8 cellular contexts compared by ENCODE assay signal in genomic region chr6:138403801-138404665, GRCh38. TPM values are rescaled to one million over a fixed set of nuclear protein-coding genes. Genes with fewer than 3 reads are reported as not detected.
DNase-seq lines count a peak whose midpoint lies in the region; ATAC-seq and TF ChIP-seq lines count a peak whose summit lies in the region.

Gene HEBP2 (plus strand): TSS chr6:138404223. CDS start chr6:138404496, 273 bp downstream.

- 0 to 2% methylated on average over 37 to 91 of the region's 92 CpGs for WGBS in endodermal cell (ENCODE audit: insufficient coverage in 1 of 2, insufficient read length in 1 of 2), 2 experiments

- peak within 1 kb of the TSS; percentile 90 for H3K27ac ChIP-seq in HUES48 (ENCODE audit: low read depth, low read length)
- H3K27ac ChIP-seq in endodermal cell (ENCODE audit: low read depth, low read length): peak within 1 kb of the TSS; percentile 5

- ATAC-seq in GM21381 (IDR thresholded peaks at IDR 0.05; ENCODE audit: unreplicated experiment): peak; percentile 88
- peak; percentile 94 for ATAC-seq in activated CD8-positive, alpha-beta memory T cell treated with anti-CD3 and anti-CD28 coated beads, Interleukin-2, amount 10 ng/mL, durations not matched to agents 7 days and 5 days

- H3K4me1 ChIP-seq in HUES48 (ENCODE audit: control insufficient read depth, insufficient read depth, low read length) (peaks cover 6% of the 10 kb centered on the region), endodermal cell (ENCODE audit: control insufficient read depth, insufficient read depth, low read length) (no peaks in the 10 kb centered on the region)

- H3K36me3 ChIP-seq in HUES48 (ENCODE audit: control insufficient read depth, insufficient read depth, low read length): peaks cover 37% of the 10 kb centered on the region
- peaks cover 34% of the 10 kb centered on the region for H3K36me3 ChIP-seq in endodermal cell (ENCODE audit: control insufficient read depth, insufficient read depth, low read length)

- no peaks in the 10 kb centered on the region for H3K27me3 ChIP-seq in HUES48 (ENCODE audit: control insufficient read depth, insufficient read depth, low read length)
- no peaks in the 10 kb centered on the region for H3K27me3 ChIP-seq in endodermal cell (ENCODE audit: control insufficient read depth, insufficient read depth, low read length, poor library complexity, severe bottlenecking)

- peaks cover 21% of the 10 kb centered on the region for H3K36me3 Mint-ChIP-seq in activated CD8-positive, alpha-beta memory T cell treated with anti-CD3 and anti-CD28 coated beads, Interleukin-2, amount 10 ng/mL, durations not matched to agents 7 days and 5 days
- H3K36me3 Mint-ChIP-seq in endodermal cell (ENCODE audit: low read depth): peaks cover 28% of the 10 kb centered on the region

- H3K9me3 Mint-ChIP-seq in activated CD8-positive, alpha-beta memory T cell treated with anti-CD3 and anti-CD28 coated beads, Interleukin-2, amount 10 ng/mL, durations not matched to agents 7 days and 5 days (ENCODE audit: low read depth): no peaks in the 10 kb centered on the region
- no peaks in the 10 kb centered on the region for H3K9me3 Mint-ChIP-seq in endodermal cell

- TF ChIP-seq CTCF in endodermal cell (conservative IDR thresholded peaks at IDR 0.05): peak; percentile 88

- H3K9ac ChIP-seq in HUES48 (ENCODE audit: low read depth, low read length) (peak within 1 kb of the TSS; percentile 73), endodermal cell (ENCODE audit: extremely low read depth, low read length, poor library complexity, severe bottlenecking) (peak within 1 kb of the TSS; percentile 78)

- H3K4me1 Mint-ChIP-seq in activated CD8-positive, alpha-beta memory T cell treated with anti-CD3 and anti-CD28 coated beads, Interleukin-2, amount 10 ng/mL, durations not matched to agents 7 days and 5 days: peaks cover 20% of the 10 kb centered on the region
- peaks cover 13% of the 10 kb centered on the region for H3K4me1 Mint-ChIP-seq in endodermal cell

- H3K27me3 Mint-ChIP-seq in activated CD8-positive, alpha-beta memory T cell treated with anti-CD3 and anti-CD28 coated beads, Interleukin-2, amount 10 ng/mL, durations not matched to agents 7 days and 5 days: peaks cover 4% of the 10 kb centered on the region
- no peaks in the 10 kb centered on the region for H3K27me3 Mint-ChIP-seq in endodermal cell (ENCODE audit: insufficient read depth)

- peak within 1 kb of the TSS; percentile 81 for H3K4me3 Mint-ChIP-seq in activated CD8-positive, alpha-beta memory T cell treated with anti-CD3 and anti-CD28 coated beads, Interleukin-2, amount 10 ng/mL, durations not matched to agents 7 days and 5 days
- peak within 1 kb of the TSS; percentile 90 for H3K4me3 Mint-ChIP-seq in endodermal cell

- DNase-seq in COLO668 (lab: John Stamatoyannopoulos, UW; ENCODE audit: unreplicated experiment) (peak; percentile 94), NOMO-1 treated with dmso at 0.1 percent for 144 hours (lab: John Stamatoyannopoulos, UW; ENCODE audit: unreplicated experiment) (peak; percentile 93), endodermal cell (peak; percentile 100), mesenteric fat pad (ENCODE audit: low spot score) (peak; percentile 96)
- peak; percentile 96 for DNase-seq in activated CD8-positive, alpha-beta memory T cell treated with anti-CD3 and anti-CD28 coated beads, Interleukin-2, amount 10 ng/mL, durations not matched to agents 7 days and 5 days
- DNase-seq in stimulated activated CD8-positive, alpha-beta memory T cell treated with anti-CD3 and anti-CD28 coated beads, Interleukin-15, amount 100 ng/mL, for 24 hours (ENCODE audit: low read depth): peak; percentile 66

- CTCF ChIA-PET in activated CD8-positive, alpha-beta memory T cell treated with anti-CD3 and anti-CD28 coated beads, Interleukin-2, amount 10 ng/mL, durations not matched to agents 7 days and 5 days (lab: Charles Lee): interaction anchor here (0.5 to 3.3 kb wide), 10 partner anchors 10 to 399 kb away, joined by 3 to 18 read pairs (median 4); no protein-coding TSS in a partner anchor

- peak within 1 kb of the TSS; percentile 80 for H3K27ac Mint-ChIP-seq in activated CD8-positive, alpha-beta memory T cell treated with anti-CD3 and anti-CD28 coated beads, Interleukin-2, amount 10 ng/mL, durations not matched to agents 7 days and 5 days
- H3K27ac Mint-ChIP-seq in endodermal cell: peak within 1 kb of the TSS; percentile 92

- H3K4me3 ChIP-seq in HUES48 (ENCODE audit: low read depth, low read length): peak within 1 kb of the TSS; percentile 93
- H3K4me3 ChIP-seq in endodermal cell (ENCODE audit: low read length): peak within 1 kb of the TSS; percentile 96

- no peaks in the 10 kb centered on the region for H3K9me3 ChIP-seq in HUES48 (ENCODE audit: control insufficient read depth, insufficient read depth, low read length)
- no peaks in the 10 kb centered on the region for H3K9me3 ChIP-seq in endodermal cell (ENCODE audit: control insufficient read depth, low read length)

RNA-seq across cellular contexts. Expression of gene HEBP2, which starts in this region (rescaled TPM):
- total RNA-seq in activated CD8-positive, alpha-beta memory T cell treated with anti-CD3 and anti-CD28 coated beads, Interleukin-2, amount 10 ng/mL, durations not matched to agents 7 days and 5 days: 10 to 100 TPM; 37.2 to 43.1 TPM
- total RNA-seq in endodermal cell (10 to 100 TPM; 53.9 to 95.7 TPM), mesenteric fat pad (378 TPM)
- polyA plus RNA-seq in endodermal cell (2013, experiment 1 of 2): 43.0 TPM
- polyA plus RNA-seq in endodermal cell (2013, experiment 2 of 2): 50.2 TPM

Comparison
In these comparisons a context has a peak if more than half of its experiments do, and no peak if none do; other contexts are left out.
1. Peak in every context shown above with its lines: DNase-seq, ATAC-seq, H3K4me3 ChIP-seq and H3K27ac ChIP-seq.